ENCODE assay signal across 21 cellular contexts in genomic region chr9:37363124-37363523, GRCh38.
"Had no signal": no experiment of that assay in that cellular context is flagged by ENCODE, and none has a peak within 500 bp of the region (broad histone marks: within the 10 kb centered on the region; RNA-seq: fewer than 3 reads in every experiment).

No MANE protein-coding gene starts in this region.

- H3K4me3 ChIP-seq: heart left ventricle, mucosa of descending colon, neural progenitor cell, ovary, suprapubic skin, thyroid gland had no signal

- ATAC-seq: heart left ventricle; left lobe of liver; mucosa of descending colon; natural killer cell; right cardiac atrium; stimulated activated naive CD8-positive, alpha-beta T cell treated with anti-CD3 and anti-CD28 coated beads, Interleukin-15, Interleukin-2, amounts not matched to agents 100 U/mL and 50 U/mL, for 24 hours had no signal

- H3K36me3 Mint-ChIP-seq: natural killer cell, type B pancreatic cell had no signal

- H3K9ac ChIP-seq: neural progenitor cell had no signal

- H3K27ac ChIP-seq: heart left ventricle, neural progenitor cell, ovary, suprapubic skin, thyroid gland had no signal

- H3K27ac Mint-ChIP-seq: natural killer cell, neural progenitor cell, progenitor cell of endocrine pancreas, type B pancreatic cell had no signal

- H3K4me1 Mint-ChIP-seq: neural progenitor cell had no signal

- H3K36me3 ChIP-seq: neural progenitor cell, ovary, suprapubic skin, thyroid gland had no signal

- H3K4me3 Mint-ChIP-seq: natural killer cell, neural progenitor cell, type B pancreatic cell had no signal

- DNase-seq: foreskin melanocyte; heart left ventricle; hippocampal formation; mammary epithelial cell; mucosa of descending colon; natural killer cell; nucleus accumbens; ovary; right cardiac atrium; small intestine; stimulated activated CD4-positive, alpha-beta T cell treated with anti-CD3 and anti-CD28 coated beads, Interleukin-2, amount 100 ng/mL, for 48 hours; stimulated activated naive CD8-positive, alpha-beta T cell treated with anti-CD3 and anti-CD28 coated beads, Interleukin-15, Interleukin-2, amounts not matched to agents 100 U/mL and 50 U/mL, for 24 hours; thyroid gland had no signal

- H3K4me2 ChIP-seq: neural progenitor cell had no signal

- H3K9me3 ChIP-seq: heart left ventricle, mucosa of descending colon, ovary, suprapubic skin, thyroid gland had no signal

- H2AFZ ChIP-seq: neural progenitor cell had no signal

- H3K4me1 ChIP-seq: heart left ventricle, neural progenitor cell, suprapubic skin, thyroid gland had no signal

- H3K27me3 ChIP-seq: heart left ventricle, neural progenitor cell, ovary, suprapubic skin, thyroid gland had no signal

- FAIRE-seq: endothelial cell of umbilical vein, islet of Langerhans, small intestine, urothelium cell line had no signal

- H3K27me3 Mint-ChIP-seq: progenitor cell of endocrine pancreas, type B pancreatic cell had no signal

- H3K9me3 Mint-ChIP-seq: natural killer cell, type B pancreatic cell had no signal
